In the genomic region with DNA sequence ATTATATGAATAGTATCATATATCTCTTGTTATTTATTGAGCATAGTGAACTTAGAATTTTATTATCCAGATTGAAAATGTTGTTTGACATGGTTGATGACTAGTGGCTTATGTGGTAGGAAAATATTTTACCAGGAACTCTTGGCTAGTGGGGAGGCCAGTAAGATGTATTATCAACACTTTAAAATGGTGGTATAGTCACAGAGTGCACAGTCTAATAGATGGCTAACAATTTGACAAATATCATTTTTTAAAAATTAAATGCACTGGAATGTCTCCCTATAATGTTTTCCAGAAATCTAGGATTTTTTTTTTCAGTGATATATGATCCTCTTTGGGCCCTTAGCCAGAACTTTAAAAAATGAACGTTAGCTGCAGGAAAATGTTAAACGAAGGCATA, we compare ENCODE assay signal across 9 cellular contexts. TPM values are rescaled to one million over a fixed set of nuclear protein-coding genes. Genes with fewer than 3 reads are reported as not detected.
"Had no signal": no experiment of that assay in that cellular context is flagged by ENCODE, and none has a peak within 500 bp of the region (broad histone marks: within the 10 kb centered on the region; RNA-seq: fewer than 3 reads in every experiment).

No MANE protein-coding gene starts in this region.

- H3K9ac ChIP-seq: GM23248 had no signal

- H2AFZ ChIP-seq: GM23248 had no signal

- H3K4me1 ChIP-seq: HAP-1 had no signal

- H3K36me3 ChIP-seq: HAP-1 had no signal

- DNase-seq: GM23248, GOT3, H7, HFFc6 had no signal

- ATAC-seq: HCT116, K562 had no signal

- H3K4me1 Mint-ChIP-seq: IgD-negative memory B cell had no signal

- H3K36me3 Mint-ChIP-seq: IgD-negative memory B cell had no signal

- H3K4me3 Mint-ChIP-seq: HFFc6, IgD-negative memory B cell had no signal

- H3K4me3 ChIP-seq: GM23248, HAP-1, K562 had no signal

- H3K27ac ChIP-seq: GM23248 had no signal

- H3K27ac Mint-ChIP-seq: HFFc6 had no signal

- H3K9me3 ChIP-seq: HAP-1 had no signal

RNA-seq across cellular contexts. Expression of gene EYA4, which starts 26.9 kb away (rescaled TPM):
- total RNA-seq: GM23248, HFFc6, HT-29 had no signal
- polyA plus RNA-seq: GM23248, IgD-negative memory B cell had no signal
